Comparison of ENCODE assay signal across 8 cellular contexts in the genomic region with DNA sequence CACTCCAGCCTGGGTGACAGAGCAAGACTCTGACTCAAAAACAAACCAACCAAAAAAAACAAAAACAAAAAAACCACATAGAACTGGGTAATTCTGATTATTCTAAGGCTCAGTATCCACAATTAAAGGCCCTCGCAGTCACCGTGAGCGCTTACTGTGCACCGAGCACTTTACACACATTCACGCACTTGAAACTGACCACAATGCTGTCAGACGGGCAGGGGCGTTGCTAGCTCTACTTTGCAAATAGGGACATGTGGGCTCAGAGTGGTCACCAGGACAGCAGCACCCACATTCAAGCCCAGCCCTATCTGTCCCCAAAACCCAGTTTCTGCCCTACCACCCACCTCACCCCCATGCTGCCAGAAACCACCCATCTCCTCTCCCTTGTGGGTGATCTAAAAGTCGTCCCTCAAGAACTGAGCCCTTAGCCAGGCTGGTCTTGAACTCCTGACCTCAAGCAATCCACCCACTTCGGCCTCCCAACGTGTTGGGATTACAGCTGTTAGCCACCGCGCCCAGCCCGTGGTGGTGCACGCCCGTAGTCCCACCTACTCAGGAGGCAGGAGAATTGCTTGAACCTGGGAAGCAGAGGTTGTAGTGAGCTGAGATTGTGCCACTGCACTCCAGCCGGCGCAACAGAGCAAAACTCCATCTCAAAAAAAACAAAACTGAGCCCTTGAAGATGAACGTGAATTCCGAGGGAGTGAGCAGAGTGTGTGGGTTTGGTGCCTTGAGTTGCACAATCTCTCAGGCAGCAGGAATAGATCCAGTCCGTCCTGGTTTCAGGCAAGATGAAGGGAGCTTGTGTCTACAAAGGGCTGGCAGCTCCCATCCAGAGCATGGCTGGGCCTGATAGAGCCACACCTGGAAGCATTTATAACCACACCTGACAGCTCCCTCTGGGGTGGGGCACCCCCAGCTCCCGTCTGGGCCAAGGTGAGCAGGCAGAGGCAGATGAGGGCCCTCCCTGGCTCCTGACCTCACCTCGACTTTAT. TPM values are rescaled to one million over a fixed set of nuclear protein-coding genes. Genes with fewer than 3 reads are reported as not detected.
DNase-seq lines count a peak whose midpoint lies in the region; TF ChIP-seq lines count a peak whose summit lies in the region.

No MANE protein-coding gene starts in this region.

- H4K91ac ChIP-seq in trophoblast cell (ENCODE audit: low read depth, low read length): peak overlapping the region; percentile 74

- H2BK120ac ChIP-seq in trophoblast cell (ENCODE audit: insufficient read depth, low read length, poor library complexity): peak overlapping the region; percentile 64

- H3K9me3 ChIP-seq in PC-9 (ENCODE audit: insufficient read depth, low read depth) (no peaks in the 10 kb centered on the region), trophoblast cell (ENCODE audit: insufficient read depth, low read depth, low read length) (no peaks in the 10 kb centered on the region), OCI-LY7 (ENCODE audit: low read length) (no peaks in the 10 kb centered on the region)

- H3K4me2 ChIP-seq in PC-9 (peak overlapping the region; percentile 54), trophoblast cell (ENCODE audit: low read length) (no peak overlapping the region), OCI-LY7 (ENCODE audit: low read length) (no peak overlapping the region)

- H2AFZ ChIP-seq in PC-9: no peak overlapping the region
- H2AFZ ChIP-seq in trophoblast cell (ENCODE audit: insufficient read depth, low read length, poor library complexity): peak overlapping the region; percentile 52
- no peak overlapping the region for H2AFZ ChIP-seq in OCI-LY7 (ENCODE audit: low read length)

- H3K23ac ChIP-seq in trophoblast cell (ENCODE audit: low read length): no peak overlapping the region

- H3K36me3 ChIP-seq in PC-9 (ENCODE audit: low read depth) (no peaks in the 10 kb centered on the region), trophoblast cell (ENCODE audit: control insufficient read depth in 1 of 2, insufficient read depth in 2 of 2, low read length in 2 of 2) (no peaks in the 10 kb centered on the region), OCI-LY7 (ENCODE audit: insufficient read depth, low read length) (no peaks in the 10 kb centered on the region)

- H3K14ac ChIP-seq in trophoblast cell (ENCODE audit: low read length): peak overlapping the region; percentile 43

- no peak overlapping the region for H3K4ac ChIP-seq in trophoblast cell (ENCODE audit: low read depth, low read length)

- POLR2A ChIA-PET in PC-9 (lab: Charles Lee; ENCODE audit: unreplicated experiment) (interaction anchor here (0.6 to 0.7 kb wide), 4 partner anchors 24 to 825 kb away, joined by 4 to 20 read pairs (median 8); no protein-coding TSS in a partner anchor), OCI-LY7 (lab: Charles Lee) (interaction anchor here (1.2 to 2.2 kb wide), 3 partner anchors 10 to 24 kb away, joined by 3 to 14 read pairs (median 5); no protein-coding TSS in a partner anchor)

- H4K12ac ChIP-seq in trophoblast cell (ENCODE audit: low read depth, low read length): no peak overlapping the region

- no peaks in the 10 kb centered on the region for H3K9me2 ChIP-seq in PC-9 (ENCODE audit: insufficient read depth)
- H3K9me2 ChIP-seq in OCI-LY7 (ENCODE audit: insufficient read depth, low read length): no peaks in the 10 kb centered on the region

- H3K4me3 ChIP-seq in PC-9: no peak overlapping the region
- H3K4me3 ChIP-seq in trophoblast cell (ENCODE audit: low read depth, low read length): no peak overlapping the region
- H3K4me3 ChIP-seq in OCI-LY7 (ENCODE audit: low read depth, low read length, poor library complexity, severe bottlenecking): no peak overlapping the region

- H3K27me3 ChIP-seq in PC-9 (ENCODE audit: insufficient read depth, low read depth) (no peaks in the 10 kb centered on the region), trophoblast cell (ENCODE audit: insufficient read depth, low read length) (no peaks in the 10 kb centered on the region)

- BruUV-seq in PC-9 (replicated peaks; lab: Mats Ljungman, UMichigan) (no TSS peak), OCI-LY7 (replicated peaks; lab: Mats Ljungman, UMichigan) (no TSS peak)

- H3K18ac ChIP-seq in trophoblast cell (ENCODE audit: low read length): no peak overlapping the region

- H2BK12ac ChIP-seq in trophoblast cell (ENCODE audit: low read length): peak overlapping the region; percentile 82

- H3K79me2 ChIP-seq in PC-9 (ENCODE audit: low read depth) (no peaks in the 10 kb centered on the region), trophoblast cell (ENCODE audit: control insufficient read depth, insufficient read depth, low read length, poor library complexity) (peaks cover under 1% of the 10 kb centered on the region), OCI-LY7 (ENCODE audit: insufficient read depth, low read depth, low read length) (no peaks in the 10 kb centered on the region)

- TF ChIP-seq CTCF in C4-2B (conservative IDR thresholded peaks at IDR 0.05): no peak
- TF ChIP-seq CTCF in PC-9 (conservative IDR thresholded peaks at IDR 0.05): no peak
- no peak for TF ChIP-seq CTCF in OCI-LY7 (conservative IDR thresholded peaks at IDR 0.05; ENCODE audit: low read length)

- H3K4me1 ChIP-seq in PC-9 (replicated peaks; ENCODE audit: insufficient read depth) (peaks cover 75% of the 10 kb centered on the region), trophoblast cell (ENCODE audit: control insufficient read depth in 1 of 2, insufficient read depth in 2 of 2, low read length in 2 of 2) (peaks cover 30 to 44% of the 10 kb centered on the region in 2 experiments), OCI-LY7 (ENCODE audit: insufficient read depth, low read length, poor library complexity, severe bottlenecking) (peaks cover 18% of the 10 kb centered on the region)

- H2BK5ac ChIP-seq in trophoblast cell (ENCODE audit: low read depth, low read length, poor library complexity): no peak overlapping the region

- no peaks in the 10 kb centered on the region for H4K20me1 ChIP-seq in PC-9 (ENCODE audit: insufficient read depth)
- no peaks in the 10 kb centered on the region for H4K20me1 ChIP-seq in OCI-LY7 (ENCODE audit: insufficient read depth, low read length)

- intact Hi-C loops in PC-9 (cut with micrococcal nuclease; ENCODE audit: unreplicated experiment) (no loop called here), OCI-LY7 (cut with micrococcal nuclease; ENCODE audit: unreplicated experiment) (no loop called here), posterior vena cava (cut with DNase I) (no loop called here)

- no peak overlapping the region for H3K9ac ChIP-seq in trophoblast cell (ENCODE audit: low read length)

- WGBS in trophoblast cell (ENCODE audit: extremely low coverage, insufficient coverage, insufficient read length): no CpG with 5 or more reads among the region's 22 CpGs

- peaks cover 80% of the 10 kb centered on the region for H3F3A ChIP-seq in PC-9 (ENCODE audit: insufficient read depth, low read depth)

- H3K79me1 ChIP-seq in trophoblast cell (ENCODE audit: low read length): peaks cover 40% of the 10 kb centered on the region

- peak overlapping the region; percentile 65 for H2AK5ac ChIP-seq in trophoblast cell (ENCODE audit: low read length)

- CTCF ChIA-PET in PC-9 (lab: Charles Lee) (interaction anchor here (0.8 to 1.6 kb wide), 4 partner anchors 12 to 21 kb away, joined by 3 to 12 read pairs (median 4); no protein-coding TSS in a partner anchor), OCI-LY7 (lab: Charles Lee; ENCODE audit: unreplicated experiment) (interaction anchor here (0.6 to 1.7 kb wide), 2 partner anchors 17 to 92 kb away, joined by 4 to 8 read pairs; no protein-coding TSS in a partner anchor)

- DNase-seq in PC-9: peak; percentile 90 to 94
- peak; percentile 80 for DNase-seq in fibroblast of the conjunctiva (ENCODE audit: low read depth)
- DNase-seq in trophoblast cell: peak; percentile 69 to 84
- DNase-seq in SKM-1 treated with dmso at 0.1 percent for 144 hours (lab: John Stamatoyannopoulos, UW; ENCODE audit: unreplicated experiment): no peak
- DNase-seq in OCI-LY7 (ENCODE audit: low spot score): no peak
- no peak for DNase-seq in posterior vena cava (ENCODE audit: low spot score)
- no peak for DNase-seq in activated T-cell treated with anti-CD3 and anti-CD28 coated beads, Interleukin-2, amount 50 U/mL, for 48 hours

- H3K27ac ChIP-seq in C4-2B (peak overlapping the region; percentile 1; the same call in 1 of the 2 replicates), PC-9 (peak overlapping the region; percentile 67), trophoblast cell (ENCODE audit: low read depth, low read length) (no peak overlapping the region), OCI-LY7 (ENCODE audit: low read depth, low read length, poor library complexity, severe bottlenecking) (no peak overlapping the region)

- peak overlapping the region; percentile 54 for H4K8ac ChIP-seq in trophoblast cell (ENCODE audit: low read depth, low read length)

RNA-seq across cellular contexts. Expression of a gene that starts 5.4 kb away (rescaled TPM):
- total RNA-seq in PC-9 (2021) (376 and 414 TPM in 2 replicates), OCI-LY7 (2022) (349 and 470 TPM in 2 replicates), posterior vena cava (1,000 to 10,000 TPM; 2,473 to 2,747 TPM)
- 1,533 and 1,664 TPM in 2 replicates for polyA plus RNA-seq in trophoblast cell (2013)
- total RNA-seq in OCI-LY7 (2014; rRNA removed; shearing (Covaris generic)): 133 and 204 TPM in 2 replicates

Comparison
In these comparisons a context has a peak if more than half of its experiments do, and no peak if none do; other contexts are left out.
1. H3K27ac ChIP-seq: peak in C4-2B (single experiment) and PC-9 (single experiment); none in trophoblast cell (single experiment) and OCI-LY7 (single experiment).
2. DNase-seq: peak in PC-9 (2 of 2), fibroblast of the conjunctiva (single experiment) and trophoblast cell (2 of 2); none in SKM-1 treated with dmso at 0.1 percent for 144 hours (single experiment), OCI-LY7 (single experiment), posterior vena cava (single experiment) and activated T-cell treated with anti-CD3 and anti-CD28 coated beads, Interleukin-2, amount 50 U/mL, for 48 hours (0 of 2).